Comparison of ENCODE assay signal across 17 cellular contexts in the genomic region with DNA sequence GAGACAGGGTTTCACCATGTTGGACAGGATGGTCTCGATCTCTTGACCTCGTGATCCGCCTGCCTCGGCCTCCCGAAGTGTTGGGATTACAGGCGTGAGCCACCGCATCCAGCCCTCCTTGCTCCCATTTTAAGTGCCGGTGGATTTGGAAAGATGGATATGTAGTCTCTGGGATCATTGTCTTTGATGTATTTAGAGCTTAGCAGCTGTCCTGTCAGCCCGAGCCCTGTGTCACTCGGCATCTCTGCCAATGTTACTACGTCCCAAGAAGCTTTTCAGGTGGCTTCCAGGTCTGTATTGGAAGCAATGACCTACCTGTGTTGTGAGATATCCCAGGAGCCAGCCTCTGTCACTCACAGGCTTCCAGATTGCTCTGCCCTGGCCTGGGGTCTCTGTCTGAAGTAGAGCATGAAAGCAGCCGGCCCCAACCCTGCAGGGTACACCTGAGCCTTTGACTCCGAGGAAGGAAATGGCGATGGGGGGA. TPM values are rescaled to one million over a fixed set of nuclear protein-coding genes. Genes with fewer than 3 reads are reported as not detected.
DNase-seq lines count a peak whose midpoint lies in the region; ATAC-seq and TF ChIP-seq lines count a peak whose summit lies in the region.
"Had no signal": no experiment of that assay in that cellular context is flagged by ENCODE, and none has a peak within 500 bp of the region (broad histone marks: within the 10 kb centered on the region; RNA-seq: fewer than 3 reads in every experiment).

No MANE protein-coding gene starts in this region.

- no peaks in the 10 kb centered on the region for H3K9me3 ChIP-seq in CD4-positive, alpha-beta T cell (ENCODE audit: control insufficient read depth, low read length)
- H3K9me3 ChIP-seq: upper lobe of left lung had no signal

- no peak overlapping the region for H3K4me3 Mint-ChIP-seq in activated CD4-positive, alpha-beta T cell treated with anti-CD3 and anti-CD28 coated beads, Interleukin-2, amount 10 ng/mL, durations not matched to agents 24 days and 14 days
- no peak overlapping the region for H3K4me3 Mint-ChIP-seq in CD4-positive, alpha-beta T cell
- H3K4me3 Mint-ChIP-seq in activated T-helper 17 cell treated with anti-CD3 and anti-CD28 coated beads, Interleukin-2, amount 50 U/mL, for 72 hours, result peak overlapping the region; percentile 26
- H3K4me3 Mint-ChIP-seq in nephron, result no peak overlapping the region

- H3K27me3 ChIP-seq in CD4-positive, alpha-beta T cell (ENCODE audit: control insufficient read depth, insufficient read depth, low read length), result no peaks in the 10 kb centered on the region
- H3K27me3 ChIP-seq: upper lobe of left lung had no signal

- no peaks in the 10 kb centered on the region for H3K27me3 Mint-ChIP-seq in activated CD4-positive, alpha-beta T cell treated with anti-CD3 and anti-CD28 coated beads, Interleukin-2, amount 10 ng/mL, durations not matched to agents 24 days and 14 days
- no peaks in the 10 kb centered on the region for H3K27me3 Mint-ChIP-seq in CD4-positive, alpha-beta T cell
- no peaks in the 10 kb centered on the region for H3K27me3 Mint-ChIP-seq in activated T-helper 17 cell treated with anti-CD3 and anti-CD28 coated beads, Interleukin-2, amount 50 U/mL, for 72 hours
- H3K27me3 Mint-ChIP-seq in nephron (ENCODE audit: low read depth), result no peaks in the 10 kb centered on the region

- H3K9me3 Mint-ChIP-seq in activated CD4-positive, alpha-beta T cell treated with anti-CD3 and anti-CD28 coated beads, Interleukin-2, amount 10 ng/mL, durations not matched to agents 24 days and 14 days, result no peaks in the 10 kb centered on the region
- H3K9me3 Mint-ChIP-seq in CD4-positive, alpha-beta T cell, result no peaks in the 10 kb centered on the region
- H3K9me3 Mint-ChIP-seq in activated T-helper 17 cell treated with anti-CD3 and anti-CD28 coated beads, Interleukin-2, amount 50 U/mL, for 72 hours, result no peaks in the 10 kb centered on the region
- no peaks in the 10 kb centered on the region for H3K9me3 Mint-ChIP-seq in nephron

- H3K36me3 Mint-ChIP-seq in activated CD4-positive, alpha-beta T cell treated with anti-CD3 and anti-CD28 coated beads, Interleukin-2, amount 10 ng/mL, durations not matched to agents 24 days and 14 days (ENCODE audit: low read depth), result peaks cover 4% of the 10 kb centered on the region
- no peaks in the 10 kb centered on the region for H3K36me3 Mint-ChIP-seq in CD4-positive, alpha-beta T cell (ENCODE audit: low read depth)
- H3K36me3 Mint-ChIP-seq in activated T-helper 17 cell treated with anti-CD3 and anti-CD28 coated beads, Interleukin-2, amount 50 U/mL, for 72 hours (ENCODE audit: low read depth), result no peaks in the 10 kb centered on the region
- peaks cover 5% of the 10 kb centered on the region for H3K36me3 Mint-ChIP-seq in nephron (ENCODE audit: low read depth)

- CTCF ChIA-PET in CD4-positive, alpha-beta T cell (lab: Charles Lee), result no interaction called here

- DNase-seq in activated CD4-positive, alpha-beta T cell treated with anti-CD3 and anti-CD28 coated beads, Interleukin-2, amount 10 ng/mL, durations not matched to agents 24 days and 14 days, result no peak
- DNase-seq in activated CD4-positive, alpha-beta T cell treated with anti-CD3 and anti-CD28 coated beads, Interleukin-2, amount 50 U/mL, for 4 hours, result no peak
- no peak for DNase-seq in CD4-positive, alpha-beta T cell
- DNase-seq in activated gamma-delta T cell (lab: John Stamatoyannopoulos, UW), result no peak
- no peak for DNase-seq in HUDEP-2 (lab: John Stamatoyannopoulos, UW; ENCODE audit: unreplicated experiment in 76 of 76)
- DNase-seq: activated CD4-positive, alpha-beta T cell treated with anti-CD3 and anti-CD28 coated beads for 1 hour; activated T-cell treated with anti-CD3 and anti-CD28 coated beads, Interleukin-2, amount 50 U/mL, for 1 hour; amniotic stem cell; KG1; NCI-H1048; NCI-H526; stimulated activated CD4-positive, alpha-beta T cell treated with anti-CD3 and anti-CD28 coated beads, Interleukin-12 subunit alpha, Interleukin-12 subunit beta, amount 100 ng/mL, for 4 hours; upper lobe of left lung had no signal

- TF ChIP-seq CTCF in CD4-positive, alpha-beta T cell (IDR thresholded peaks at IDR 0.05), result no peak
- no peak for TF ChIP-seq CTCF in nephron (IDR thresholded peaks at IDR 0.05; ENCODE audit: unreplicated experiment in 3 of 3)

- peaks cover 78% of the 10 kb centered on the region for H3K4me1 Mint-ChIP-seq in activated CD4-positive, alpha-beta T cell treated with anti-CD3 and anti-CD28 coated beads, Interleukin-2, amount 10 ng/mL, durations not matched to agents 24 days and 14 days
- H3K4me1 Mint-ChIP-seq in CD4-positive, alpha-beta T cell (ENCODE audit: low read depth), result peaks cover 85% of the 10 kb centered on the region
- H3K4me1 Mint-ChIP-seq in activated T-helper 17 cell treated with anti-CD3 and anti-CD28 coated beads, Interleukin-2, amount 50 U/mL, for 72 hours, result peaks cover 60% of the 10 kb centered on the region
- H3K4me1 Mint-ChIP-seq in nephron, result peaks cover 73% of the 10 kb centered on the region

- ATAC-seq in CD4-positive, alpha-beta T cell (ENCODE audit: poor library complexity), result no peak
- no peak for ATAC-seq in activated T-helper 17 cell treated with anti-CD3 and anti-CD28 coated beads, Interleukin-2, amount 50 U/mL, for 72 hours (replicated peaks)
- ATAC-seq in HG02798 (IDR thresholded peaks at IDR 0.05; ENCODE audit: poor library complexity, unreplicated experiment), result no peak

- intact Hi-C loops in activated CD4-positive, alpha-beta T cell treated with anti-CD3 and anti-CD28 coated beads, Interleukin-2, amount 10 ng/mL, durations not matched to agents 24 days and 14 days (cut with micrococcal nuclease), result no loop called here
- intact Hi-C loops in CD4-positive, alpha-beta T cell (cut with DNase I, micrococcal nuclease), result loop anchor here in 1 of 2 experiments (5.0 kb wide), 1 partner anchor 36 kb away; a partner anchor contains a TSS

- H3K27ac ChIP-seq in CD4-positive, alpha-beta T cell (ENCODE audit: low read depth, low read length), result no peak overlapping the region
- H3K27ac ChIP-seq: C4-2B had no signal

- H3K27ac Mint-ChIP-seq in activated CD4-positive, alpha-beta T cell treated with anti-CD3 and anti-CD28 coated beads, Interleukin-2, amount 10 ng/mL, durations not matched to agents 24 days and 14 days, result peak overlapping the region; percentile 49
- peak overlapping the region; percentile 28 for H3K27ac Mint-ChIP-seq in CD4-positive, alpha-beta T cell
- H3K27ac Mint-ChIP-seq in activated T-helper 17 cell treated with anti-CD3 and anti-CD28 coated beads, Interleukin-2, amount 50 U/mL, for 72 hours, result peak overlapping the region; percentile 28
- peak overlapping the region in 2 of 3 experiments; percentile 0 to 35 for H3K27ac Mint-ChIP-seq in nephron

- POLR2A ChIA-PET in CD4-positive, alpha-beta T cell (lab: Charles Lee), result interaction anchor here (0.6 to 1.8 kb wide), 4 partner anchors 14 to 209 kb away, joined by 3 to 6 read pairs (median 4); a partner anchor contains a TSS

RNA-seq across cellular contexts. Expression of a gene that starts 35.3 kb away (rescaled TPM):
- 41.2 and 42.6 TPM in 2 replicates for total RNA-seq in activated CD4-positive, alpha-beta T cell treated with anti-CD3 and anti-CD28 coated beads, Interleukin-2, amount 10 ng/mL, durations not matched to agents 24 days and 14 days
- total RNA-seq in CD4-positive, alpha-beta T cell, result 10 to 100 TPM; 92.8 to 94.0 TPM
- 10 to 100 TPM; 26.4 to 54.9 TPM for total RNA-seq in activated T-helper 17 cell treated with anti-CD3 and anti-CD28 coated beads, Interleukin-2, amount 50 U/mL, for 72 hours
